ENCODE assay signal across 9 cellular contexts in genomic region chr22:39808087-39808486, GRCh38.
DNase-seq lines count a peak whose midpoint lies in the region; ATAC-seq and TF ChIP-seq lines count a peak whose summit lies in the region.
"Had no signal": no experiment of that assay in that cellular context is flagged by ENCODE, and none has a peak within 500 bp of the region (broad histone marks: within the 10 kb centered on the region; RNA-seq: fewer than 3 reads in every experiment).

No MANE protein-coding gene starts in this region.

- H3K4me1 Mint-ChIP-seq in CD14-positive monocyte = peaks cover 10% of the 10 kb centered on the region
- peaks cover 24% of the 10 kb centered on the region for H3K4me1 Mint-ChIP-seq in activated T-cell treated with anti-CD3 and anti-CD28 coated beads, Interleukin-2, amount 50 U/mL, for 4 hours (ENCODE audit: low read depth)

- H3K27me3 Mint-ChIP-seq in CD14-positive monocyte (ENCODE audit: low read depth in 3 of 3) = peaks cover 12 to 22% (median 20%) of the 10 kb centered on the region in 3 donors
- peaks cover 7% of the 10 kb centered on the region for H3K27me3 Mint-ChIP-seq in activated T-cell treated with anti-CD3 and anti-CD28 coated beads, Interleukin-2, amount 50 U/mL, for 4 hours (ENCODE audit: low read depth)

- no peak overlapping the region for H3K4me3 ChIP-seq in coronary artery
- H3K4me3 ChIP-seq: body of pancreas had no signal

- TF ChIP-seq CTCF in CD14-positive monocyte (IDR thresholded peaks at IDR 0.05) (peak; percentile 36), coronary artery (IDR thresholded peaks at IDR 0.05) (no peak)

- no peak overlapping the region for H3K27ac ChIP-seq in coronary artery
- H3K27ac ChIP-seq: body of pancreas had no signal

- no peak for DNase-seq in CD14-positive monocyte (ENCODE audit: low spot score)
- peak; percentile 15 for DNase-seq in HuH-7 (ENCODE audit: low spot score)
- peak; percentile 17 for DNase-seq in activated T-cell treated with anti-CD3 and anti-CD28 coated beads, Interleukin-2, amount 50 U/mL, for 4 hours
- DNase-seq in left lobe of liver (ENCODE audit: low spot score) = no peak
- DNase-seq in NCI-H2081 (lab: John Stamatoyannopoulos, UW) = no peak
- DNase-seq in NCI-H1092 (lab: John Stamatoyannopoulos, UW) = no peak
- no peak for DNase-seq in retina
- no peak for DNase-seq in coronary artery (ENCODE audit: low spot score)

- H3K36me3 Mint-ChIP-seq in CD14-positive monocyte = no peaks in the 10 kb centered on the region
- H3K36me3 Mint-ChIP-seq in activated T-cell treated with anti-CD3 and anti-CD28 coated beads, Interleukin-2, amount 50 U/mL, for 4 hours (ENCODE audit: insufficient read depth) = peaks cover 2% of the 10 kb centered on the region

- H3K27ac Mint-ChIP-seq in CD14-positive monocyte = no peak overlapping the region

- H3K4me3 Mint-ChIP-seq in CD14-positive monocyte = no peak overlapping the region
- H3K4me3 Mint-ChIP-seq in activated T-cell treated with anti-CD3 and anti-CD28 coated beads, Interleukin-2, amount 50 U/mL, for 4 hours = no peak overlapping the region

- H3K9me3 Mint-ChIP-seq in CD14-positive monocyte = peaks cover 0 to 2% (median 0%) of the 10 kb centered on the region in 7 donors
- H3K9me3 Mint-ChIP-seq in activated T-cell treated with anti-CD3 and anti-CD28 coated beads, Interleukin-2, amount 50 U/mL, for 4 hours = no peaks in the 10 kb centered on the region

- no peak for ATAC-seq in activated T-cell treated with anti-CD3 and anti-CD28 coated beads, Interleukin-2, amount 50 U/mL, for 4 hours
- ATAC-seq in left lobe of liver = peak; percentile 33
- ATAC-seq: body of pancreas had no signal

- intact Hi-C loops in CD14-positive monocyte (cut with micrococcal nuclease) = no loop called here

Comparison
In these comparisons a context has a peak if more than half of its experiments do, and no peak if none do; other contexts are left out.
1. DNase-seq: peak in HuH-7 (single experiment) and activated T-cell treated with anti-CD3 and anti-CD28 coated beads, Interleukin-2, amount 50 U/mL, for 4 hours (single experiment); none in CD14-positive monocyte (single experiment), left lobe of liver (single experiment), NCI-H2081 (0 of 2), NCI-H1092 (single experiment), retina (single experiment) and coronary artery (single experiment).